Comparison of ENCODE assay signal across 30 cellular contexts in genomic region chr1:97792655-97793054, GRCh38.
"Had no signal": no experiment of that assay in that cellular context is flagged by ENCODE, and none has a peak within 500 bp of the region (broad histone marks: within the 10 kb centered on the region; RNA-seq: fewer than 3 reads in every experiment).

No MANE protein-coding gene starts in this region.

- H3K9me3 Mint-ChIP-seq: activated CD4-positive, alpha-beta memory T cell treated with anti-CD3 and anti-CD28 coated beads for 36 hours; activated CD4-positive, alpha-beta T cell treated with anti-CD3 and anti-CD28 coated beads, Interleukin-2, amount 10 ng/mL, durations not matched to agents 24 days and 14 days; activated naive CD4-positive, alpha-beta T cell treated with anti-CD3 and anti-CD28 coated beads for 36 hours; activated naive CD4-positive, alpha-beta T cell treated with anti-CD3 and anti-CD28 coated beads, Interleukin-2, amount 50 U/mL, for 72 hours; activated T-helper 17 cell treated with anti-CD3 and anti-CD28 coated beads, Interleukin-2, amount 50 U/mL, for 72 hours; central memory CD8-positive, alpha-beta T cell; dendritic cell treated with granulocyte-macrophage colony-stimulating factor and Interleukin-4, amounts not matched to agents 40 ng/mL and 50 ng/mL, for 4 days; endodermal cell had no signal

- H3K9me3 ChIP-seq: adrenal gland had no signal

- H3K36me3 ChIP-seq: adrenal gland, brain microvascular endothelial cell had no signal

- H3K4me3 Mint-ChIP-seq: activated CD4-positive, alpha-beta memory T cell treated with anti-CD3 and anti-CD28 coated beads for 36 hours; activated CD4-positive, alpha-beta T cell treated with anti-CD3 and anti-CD28 coated beads for 36 hours; activated CD4-positive, alpha-beta T cell treated with anti-CD3 and anti-CD28 coated beads, Interleukin-2, amount 10 ng/mL, durations not matched to agents 24 days and 14 days; activated CD8-positive, alpha-beta memory T cell treated with anti-CD3 and anti-CD28 coated beads, Interleukin-2, amount 10 ng/mL, durations not matched to agents 7 days and 5 days; activated CD8-positive, alpha-beta T cell treated with anti-CD3 and anti-CD28 coated beads, Interleukin-2, amount 10 ng/mL, durations not matched to agents 7 days and 5 days; activated naive CD4-positive, alpha-beta T cell treated with anti-CD3 and anti-CD28 coated beads for 36 hours; activated T-helper 17 cell treated with anti-CD3 and anti-CD28 coated beads, Interleukin-2, amount 50 U/mL, for 72 hours; central memory CD8-positive, alpha-beta T cell; dendritic cell treated with granulocyte-macrophage colony-stimulating factor and Interleukin-4, amounts not matched to agents 40 ng/mL and 50 ng/mL, for 4 days; endodermal cell had no signal

- FAIRE-seq: astrocyte, bronchial epithelial cell, frontal cortex had no signal

- H3K4me1 Mint-ChIP-seq: endodermal cell had no signal

- H3K27ac ChIP-seq: adrenal gland, brain microvascular endothelial cell, coronary artery, dorsolateral prefrontal cortex had no signal

- H3K27ac Mint-ChIP-seq: activated CD4-positive, alpha-beta memory T cell treated with anti-CD3 and anti-CD28 coated beads for 36 hours; activated CD4-positive, alpha-beta T cell treated with anti-CD3 and anti-CD28 coated beads for 36 hours; activated CD4-positive, alpha-beta T cell treated with anti-CD3 and anti-CD28 coated beads, Interleukin-2, amount 10 ng/mL, durations not matched to agents 24 days and 14 days; activated CD8-positive, alpha-beta memory T cell treated with anti-CD3 and anti-CD28 coated beads, Interleukin-2, amount 10 ng/mL, durations not matched to agents 7 days and 5 days; activated CD8-positive, alpha-beta T cell treated with anti-CD3 and anti-CD28 coated beads, Interleukin-2, amount 10 ng/mL, durations not matched to agents 7 days and 5 days; activated naive CD4-positive, alpha-beta T cell treated with anti-CD3 and anti-CD28 coated beads for 36 hours; activated naive CD4-positive, alpha-beta T cell treated with anti-CD3 and anti-CD28 coated beads, Interleukin-2, amount 50 U/mL, for 72 hours; activated T-helper 17 cell treated with anti-CD3 and anti-CD28 coated beads, Interleukin-2, amount 50 U/mL, for 72 hours; dendritic cell treated with granulocyte-macrophage colony-stimulating factor and Interleukin-4, amounts not matched to agents 40 ng/mL and 50 ng/mL, for 4 days; endodermal cell had no signal

- H3K27me3 Mint-ChIP-seq: activated CD4-positive, alpha-beta memory T cell treated with anti-CD3 and anti-CD28 coated beads for 36 hours; activated CD4-positive, alpha-beta T cell treated with anti-CD3 and anti-CD28 coated beads for 36 hours; activated CD4-positive, alpha-beta T cell treated with anti-CD3 and anti-CD28 coated beads, Interleukin-2, amount 10 ng/mL, durations not matched to agents 24 days and 14 days; activated CD8-positive, alpha-beta memory T cell treated with anti-CD3 and anti-CD28 coated beads, Interleukin-2, amount 10 ng/mL, durations not matched to agents 7 days and 5 days; activated T-helper 17 cell treated with anti-CD3 and anti-CD28 coated beads, Interleukin-2, amount 50 U/mL, for 72 hours; central memory CD8-positive, alpha-beta T cell; dendritic cell treated with granulocyte-macrophage colony-stimulating factor and Interleukin-4, amounts not matched to agents 40 ng/mL and 50 ng/mL, for 4 days had no signal

- H3K27me3 ChIP-seq: adrenal gland, brain microvascular endothelial cell, dorsolateral prefrontal cortex had no signal

- H3K4me3 ChIP-seq: adrenal gland, coronary artery, dorsolateral prefrontal cortex had no signal

- DNase-seq: activated CD4-positive, alpha-beta memory T cell treated with anti-CD3 and anti-CD28 coated beads for 36 hours; activated CD4-positive, alpha-beta T cell treated with anti-CD3 and anti-CD28 coated beads for 36 hours; activated CD4-positive, alpha-beta T cell treated with anti-CD3 and anti-CD28 coated beads, Interleukin-2, amount 10 ng/mL, durations not matched to agents 24 days and 14 days; activated CD4-positive, CD25-positive, alpha-beta regulatory T cell; activated CD4-positive, CD25-positive, alpha-beta regulatory T cell treated with anti-CD3 and anti-CD28 coated beads, Interleukin-2, amount 50 U/mL, for 72 hours; activated CD8-positive, alpha-beta memory T cell treated with anti-CD3 and anti-CD28 coated beads, Interleukin-2, amount 10 ng/mL, durations not matched to agents 7 days and 5 days; activated CD8-positive, alpha-beta memory T cell treated with anti-CD3 and anti-CD28 coated beads, Interleukin-2, amount 50 U/mL, for 4 hours; activated CD8-positive, alpha-beta T cell treated with anti-CD3 and anti-CD28 coated beads, Interleukin-2, amount 10 ng/mL, durations not matched to agents 7 days and 5 days; activated effector memory CD4-positive, alpha-beta T cell treated with Interleukin-2 at 50 U/mL for 16 hours; activated gamma-delta T cell treated with Interleukin-2 at 50 U/mL for 16 hours; activated naive CD4-positive, alpha-beta T cell treated with anti-CD3 and anti-CD28 coated beads for 36 hours; activated T-cell treated with anti-CD3 and anti-CD28 coated beads, Interleukin-2, amount 50 U/mL, for 1 hour; adrenal gland; brain microvascular endothelial cell; dorsolateral prefrontal cortex; effector memory CD4-positive, alpha-beta T cell; endodermal cell; foreskin fibroblast; head of caudate nucleus; hippocampal formation; T-helper 2 cell had no signal

- ATAC-seq: activated CD4-positive, alpha-beta T cell treated with anti-CD3 and anti-CD28 coated beads for 36 hours; activated CD8-positive, alpha-beta memory T cell treated with anti-CD3 and anti-CD28 coated beads, Interleukin-2, amount 10 ng/mL, durations not matched to agents 7 days and 5 days; activated CD8-positive, alpha-beta T cell treated with anti-CD3 and anti-CD28 coated beads, Interleukin-2, amount 10 ng/mL, durations not matched to agents 7 days and 5 days; activated naive CD4-positive, alpha-beta T cell treated with anti-CD3 and anti-CD28 coated beads, Interleukin-2, amount 50 U/mL, for 72 hours; activated T-helper 17 cell treated with anti-CD3 and anti-CD28 coated beads, Interleukin-2, amount 50 U/mL, for 72 hours; esophagus mucosa had no signal
